8 cellular contexts compared by ENCODE assay signal in genomic region chr11:78416285-78417174, GRCh38.
DNase-seq lines count a peak whose midpoint lies in the region; ATAC-seq and TF ChIP-seq lines count a peak whose summit lies in the region.

No MANE protein-coding gene starts in this region.

- ATAC-seq in GM18909 (IDR thresholded peaks at IDR 0.05; ENCODE audit: poor library complexity, unreplicated experiment), result peak; percentile 54
- ATAC-seq in HG03280 (IDR thresholded peaks at IDR 0.05; ENCODE audit: unreplicated experiment), result peak; percentile 47

- CTCF ChIA-PET in AG04449 (lab: Yijun Ruan, JAX), result interaction anchor here (1.1 to 7.5 kb wide), 12 partner anchors 11 to 205 kb away, joined by 3 to 135 read pairs (median 7); no protein-coding TSS in a partner anchor

- POLR2A ChIA-PET in AG04449 (lab: Yijun Ruan, JAX), result interaction anchor here (0.7 kb wide), 1 partner anchor 277 kb away, joined by 3 read pairs; no protein-coding TSS in a partner anchor

- H3K4me3 ChIP-seq in AG04449 (ENCODE audit: low read depth, low read length), result peak overlapping the region; percentile 64

- DNase-seq in AG04449 (ENCODE audit: low read depth, low spot score), result peak; percentile 45
- peak; percentile 64 for DNase-seq in NCI-H345 treated with DMSO at 0.1 percent for 48 hours (lab: John Stamatoyannopoulos, UW; ENCODE audit: unreplicated experiment)
- DNase-seq in activated CD4-positive, CD25-positive, alpha-beta regulatory T cell treated with anti-CD3 and anti-CD28 coated beads, Interleukin-2, amount 50 U/mL, for 72 hours, result peak; percentile 68
- DNase-seq in cerebellar cortex (ENCODE audit: low spot score), result peak; percentile 79
- peak; percentile 63 for DNase-seq in kidney glomerular epithelial cell (lab: John Stamatoyannopoulos, UW)
- peak; percentile 52 to 66 for DNase-seq in stimulated activated CD4-positive, alpha-beta T cell treated with anti-CD3 and anti-CD28 coated beads, Interleukin-15, amount 100 ng/mL, for 48 hours (ENCODE audit: low read depth in 2 of 2)

- TF ChIP-seq CTCF in AG04449 (IDR thresholded peaks at IDR 0.05; ENCODE audit: insufficient read depth, low read length, missing control alignments), result peak; percentile 59

Comparison
In these comparisons a context has a peak if more than half of its experiments do, and no peak if none do; other contexts are left out.
1. Peak in every context shown above with its lines: DNase-seq, ATAC-seq and H3K4me3 ChIP-seq.